In genomic region chr3:128447561-128448013, GRCh38 we compare ENCODE assay signal across 14 cellular contexts. TPM values are rescaled to one million over a fixed set of nuclear protein-coding genes. Genes with fewer than 3 reads are reported as not detected.
A peak's percentile ranks its signal among the peaks of the same experiment; 100 is the strongest.
DNase-seq lines count a peak whose midpoint lies in the region; ATAC-seq and TF ChIP-seq lines count a peak whose summit lies in the region.
"Had no signal": no experiment of that assay in that cellular context is flagged by ENCODE, and none has a peak within 500 bp of the region (broad histone marks: within the 10 kb centered on the region; RNA-seq: fewer than 3 reads in every experiment).

No MANE protein-coding gene starts in this region.

- POLR2A ChIA-PET in activated CD8-positive, alpha-beta T cell treated with anti-CD3 and anti-CD28 coated beads for 36 hours (lab: Charles Lee) = no interaction called here

- peaks cover 18% of the 10 kb centered on the region for H3K9me3 Mint-ChIP-seq in activated CD8-positive, alpha-beta T cell treated with anti-CD3 and anti-CD28 coated beads for 36 hours

- TF ChIP-seq CTCF in activated CD8-positive, alpha-beta T cell treated with anti-CD3 and anti-CD28 coated beads for 36 hours (IDR thresholded peaks at IDR 0.05) = no peak

- peaks cover 21% of the 10 kb centered on the region for H3K4me1 Mint-ChIP-seq in activated CD8-positive, alpha-beta T cell treated with anti-CD3 and anti-CD28 coated beads for 36 hours (ENCODE audit: low read depth)

- H3K36me3 Mint-ChIP-seq in activated CD8-positive, alpha-beta T cell treated with anti-CD3 and anti-CD28 coated beads for 36 hours (ENCODE audit: low read depth) = peaks cover 6% of the 10 kb centered on the region

- CTCF ChIA-PET in activated CD8-positive, alpha-beta T cell treated with anti-CD3 and anti-CD28 coated beads for 36 hours (lab: Charles Lee) = interaction anchor here (3.6 kb wide), 1 partner anchor 21 kb away, joined by 21 read pairs; no protein-coding TSS in a partner anchor

- H3K4me3 Mint-ChIP-seq in activated CD8-positive, alpha-beta T cell treated with anti-CD3 and anti-CD28 coated beads for 36 hours = no peak overlapping the region

- H3K27ac Mint-ChIP-seq in activated CD8-positive, alpha-beta T cell treated with anti-CD3 and anti-CD28 coated beads for 36 hours = peak overlapping the region; percentile 82

- intact Hi-C loops in activated CD8-positive, alpha-beta T cell treated with anti-CD3 and anti-CD28 coated beads for 36 hours (cut with micrococcal nuclease) = no loop called here

- H3K27me3 Mint-ChIP-seq in activated CD8-positive, alpha-beta T cell treated with anti-CD3 and anti-CD28 coated beads for 36 hours = peaks cover 5% of the 10 kb centered on the region

- peak; percentile 42 for ATAC-seq in HG02642 (IDR thresholded peaks at IDR 0.05; ENCODE audit: poor library complexity, unreplicated experiment)
- ATAC-seq in activated CD8-positive, alpha-beta T cell treated with anti-CD3 and anti-CD28 coated beads for 36 hours = peak; percentile 80
- ATAC-seq: right lobe of liver had no signal

- peak; percentile 12 for DNase-seq in Caki2 (ENCODE audit: low read depth)
- peak; percentile 90 for DNase-seq in activated CD8-positive, alpha-beta T cell treated with anti-CD3 and anti-CD28 coated beads for 36 hours
- DNase-seq in stimulated activated CD4-positive, alpha-beta T cell treated with anti-CD3 and anti-CD28 coated beads, Interleukin-12 subunit alpha, Interleukin-12 subunit beta, amount 100 ng/mL, for 48 hours (ENCODE audit: low read depth in 2 of 3, low spot score in 1 of 3) = peak; percentile 60 to 74 (median 66)
- no peak for DNase-seq in UCSD-AML1 (lab: John Stamatoyannopoulos, UW; ENCODE audit: unreplicated experiment)
- DNase-seq in islet precursor cell = no peak
- no peak for DNase-seq in dedifferentiated amniotic fluid mesenchymal stem cell (ENCODE audit: extremely low spot score)
- no peak for DNase-seq in DMS153 treated with DMSO at 0.1 percent for 48 hours (lab: John Stamatoyannopoulos, UW; ENCODE audit: unreplicated experiment)
- DNase-seq: adrenal gland, hypothalamus, right lobe of liver had no signal

- in situ Hi-C loops in Caki2 (cut with HindIII; ENCODE audit: low pct_unique_long_range_greater_than_20kb, low sequenced_read_pairs) = no loop called here

RNA-seq across cellular contexts. Expression of gene DNAJB8, which starts 19.1 kb away (rescaled TPM):
- total RNA-seq in Caki2 (2014; rRNA removed; shearing (Covaris generic); ENCODE audit: low replicate concordance) = not detected in 2 replicates
- not detected for total RNA-seq in activated CD8-positive, alpha-beta T cell treated with anti-CD3 and anti-CD28 coated beads for 36 hours
- total RNA-seq: adrenal gland; CD4-positive, alpha-beta memory T cell; right lobe of liver; T-cell; temporal lobe had no signal

RNA-seq across cellular contexts. Expression of gene GATA2, which starts 45.4 kb away (rescaled TPM):
- 1.5 TPM in 1 of 2 replicates, not detected in the other for total RNA-seq in Caki2 (2014; rRNA removed; shearing (Covaris generic); ENCODE audit: low replicate concordance)
- not detected for total RNA-seq in activated CD8-positive, alpha-beta T cell treated with anti-CD3 and anti-CD28 coated beads for 36 hours
- total RNA-seq: CD4-positive, alpha-beta memory T cell had no signal

Comparison
In these comparisons a context has a peak if more than half of its experiments do, and no peak if none do; other contexts are left out.
1. DNase-seq: peak in Caki2 (single experiment), activated CD8-positive, alpha-beta T cell treated with anti-CD3 and anti-CD28 coated beads for 36 hours (single experiment) and stimulated activated CD4-positive, alpha-beta T cell treated with anti-CD3 and anti-CD28 coated beads, Interleukin-12 subunit alpha, Interleukin-12 subunit beta, amount 100 ng/mL, for 48 hours (3 of 3); none in UCSD-AML1 (single experiment), islet precursor cell (single experiment), dedifferentiated amniotic fluid mesenchymal stem cell (single experiment) and DMS153 treated with DMSO at 0.1 percent for 48 hours (single experiment).